Comparison of ENCODE assay signal across 20 cellular contexts in the genomic region with DNA sequence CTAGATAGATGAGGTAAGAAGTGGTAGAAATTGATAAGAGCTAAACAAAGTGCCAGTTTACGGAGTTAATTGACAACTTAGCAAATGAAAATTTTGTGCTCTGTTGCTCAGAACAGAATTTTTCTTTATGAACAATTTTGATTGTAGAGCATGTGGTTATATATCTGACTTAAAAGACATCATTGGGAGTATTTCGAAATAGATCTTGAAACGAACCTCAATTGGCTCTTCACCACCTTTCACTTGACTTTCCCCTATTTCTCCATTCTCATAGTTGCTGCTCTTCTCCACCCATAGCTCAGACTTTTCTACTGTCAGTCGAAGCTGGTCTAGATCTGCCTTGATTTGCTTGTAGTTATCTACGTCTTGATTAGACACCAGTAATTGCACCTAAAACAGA.
"Had no signal": no experiment of that assay in that cellular context is flagged by ENCODE, and none has a peak within 500 bp of the region (broad histone marks: within the 10 kb centered on the region; RNA-seq: fewer than 3 reads in every experiment).

No MANE protein-coding gene starts in this region.

- DNase-seq: colonic mucosa; dermis blood vessel endothelial cell; dorsolateral prefrontal cortex; effector CD4-positive, alpha-beta T cell; effector memory CD4-positive, alpha-beta T cell; foreskin keratinocyte; head of caudate nucleus; heart right ventricle; hippocampal formation; left cardiac atrium; left lung; left ventricle myocardium superior; lower lobe of right lung; mesenchymal stem cell; mucosa of descending colon had no signal

- H3K4me1 ChIP-seq: colonic mucosa, esophagus muscularis mucosa, foreskin keratinocyte, gastroesophageal sphincter, left lung, lower lobe of right lung had no signal

- H3K4me3 Mint-ChIP-seq: mesothelial cell of epicardium had no signal

- FAIRE-seq: endothelial cell of umbilical vein, keratinocyte had no signal

- H3K4me3 ChIP-seq: colonic mucosa, dorsolateral prefrontal cortex, esophagus muscularis mucosa, gastroesophageal sphincter, heart right ventricle, left lung, lower lobe of right lung, mucosa of descending colon had no signal

- H3K27ac ChIP-seq: colonic mucosa, dorsolateral prefrontal cortex, esophagus muscularis mucosa, foreskin keratinocyte, gastroesophageal sphincter, heart right ventricle, left lung, lower lobe of right lung had no signal

- H3K4me1 Mint-ChIP-seq: mesothelial cell of epicardium had no signal

- H3K27me3 ChIP-seq: colonic mucosa, dorsolateral prefrontal cortex, esophagus muscularis mucosa, foreskin keratinocyte, gastroesophageal sphincter, heart right ventricle, left lung had no signal

- H3K27ac Mint-ChIP-seq: mesothelial cell of epicardium had no signal

- H3K36me3 ChIP-seq: colonic mucosa had no signal

- ATAC-seq: foreskin keratinocyte, gastroesophageal sphincter, heart right ventricle, left cardiac atrium, left lung, left ventricle myocardium superior, lower lobe of right lung, mucosa of descending colon had no signal

- H3K9me3 Mint-ChIP-seq: mesothelial cell of epicardium had no signal

- H3K9me3 ChIP-seq: colonic mucosa, esophagus muscularis mucosa, gastroesophageal sphincter, heart right ventricle, left lung, lower lobe of right lung, mucosa of descending colon had no signal
